20 cellular contexts compared by ENCODE assay signal in genomic region chr6:133436652-133437051, GRCh38.
DNase-seq lines count a peak whose midpoint lies in the region; ATAC-seq and TF ChIP-seq lines count a peak whose summit lies in the region.
"Had no signal": no experiment of that assay in that cellular context is flagged by ENCODE, and none has a peak within 500 bp of the region (broad histone marks: within the 10 kb centered on the region; RNA-seq: fewer than 3 reads in every experiment).

No MANE protein-coding gene starts in this region.

- no peak overlapping the region for H2AFZ ChIP-seq in PC-3 (ENCODE audit: low read length)

- no peaks in the 10 kb centered on the region for H3K9me2 ChIP-seq in PC-3 (replicated peaks; ENCODE audit: low read length)
- H3K9me2 ChIP-seq: SK-N-SH had no signal

- ATAC-seq in PC-3 = peak; percentile 56; the same call in 1 of the 2 replicates
- ATAC-seq in HG03565 (IDR thresholded peaks at IDR 0.05; ENCODE audit: unreplicated experiment) = no peak
- ATAC-seq in sciatic nerve = no peak
- ATAC-seq: Panc1 had no signal

- H3F3A ChIP-seq in PC-3 (ENCODE audit: low read length, unreplicated experiment) = no peaks in the 10 kb centered on the region

- H3K9me3 ChIP-seq in PC-3 (ENCODE audit: low read length) (no peaks in the 10 kb centered on the region), vagina (no peaks in the 10 kb centered on the region)
- H3K9me3 ChIP-seq: SK-N-SH had no signal

- no peaks in the 10 kb centered on the region for H3K36me3 ChIP-seq in PC-3 (ENCODE audit: low read depth, low read length)
- no peaks in the 10 kb centered on the region for H3K36me3 ChIP-seq in vagina

- TF ChIP-seq CTCF in PC-3 (conservative IDR thresholded peaks at IDR 0.05; ENCODE audit: low read depth, low read length) = no peak
- TF ChIP-seq CTCF in epithelial cell of esophagus (IDR thresholded peaks at IDR 0.05; ENCODE audit: insufficient read depth, low read depth, low read length, missing control alignments) = no peak
- no peak for TF ChIP-seq CTCF in vagina (IDR thresholded peaks at IDR 0.05)

- BruUV-seq in PC-3 (replicated peaks; lab: Mats Ljungman, UMichigan) = no TSS peak

- H3K27me3 ChIP-seq in PC-3 (ENCODE audit: low read length) = no peaks in the 10 kb centered on the region
- H3K27me3 ChIP-seq in vagina = no peaks in the 10 kb centered on the region

- H3K4me1 ChIP-seq in PC-3 (ENCODE audit: insufficient read depth, low read length) = peaks cover 7% of the 10 kb centered on the region
- no peaks in the 10 kb centered on the region for H3K4me1 ChIP-seq in vagina

- CTCF ChIA-PET in PC-3 (lab: Charles Lee) = no interaction called here

- H3K9ac ChIP-seq in PC-3 (ENCODE audit: low read length) = no peak overlapping the region
- H3K9ac ChIP-seq: SK-N-SH had no signal

- H3K27ac ChIP-seq in PC-3 (ENCODE audit: low read length) (no peak overlapping the region), vagina (no peak overlapping the region)

- no peak for TF ChIP-seq POLR2A in vagina (IDR thresholded peaks at IDR 0.05)

- H3K4me2 ChIP-seq in PC-3 (ENCODE audit: low read length) = no peak overlapping the region
- H3K4me2 ChIP-seq: SK-N-SH had no signal

- POLR2A ChIA-PET in PC-3 (lab: Charles Lee; ENCODE audit: unreplicated experiment) = no interaction called here

- DNase-seq in ELR (ENCODE audit: low read depth) (peak; percentile 19), PC-3 (peak; percentile 40), epithelial cell of esophagus (ENCODE audit: low read depth) (peak; percentile 2), renal cortical epithelial cell (ENCODE audit: low read depth) (peak; percentile 28), vagina (ENCODE audit: extremely low spot score in 2 of 2) (no peak), sciatic nerve (ENCODE audit: low spot score) (no peak), GOT3 (lab: John Stamatoyannopoulos, UW) (no peak)
- DNase-seq: Calu3; CD4-positive, CD25-positive, alpha-beta regulatory T cell; DMS79 treated with DMSO at 0.1 percent for 48 hours; KBM-7; NCI-H1048; NCI-H1436 treated with DMSO at 0.1 percent for 48 hours; NCI-H2029 treated with DMSO at 0.1 percent for 48 hours; NCI-H510A treated with DMSO at 0.1 percent for 48 hours; NCI-H82; Right ventricle myocardium superior; SK-N-SH had no signal

- H3K4me3 ChIP-seq in PC-3 (ENCODE audit: low read length) (no peak overlapping the region), epithelial cell of esophagus (ENCODE audit: low read length) (no peak overlapping the region), vagina (no peak overlapping the region)

- intact Hi-C loops in PC-3 (cut with micrococcal nuclease) (no loop called here), vagina (cut with DNase I) (no loop called here), sciatic nerve (cut with DNase I) (no loop called here)

- H3K79me2 ChIP-seq in PC-3 (ENCODE audit: low read length) = no peaks in the 10 kb centered on the region

- H4K20me1 ChIP-seq in PC-3 (ENCODE audit: low read length) = no peaks in the 10 kb centered on the region

Comparison
In these comparisons a context has a peak if more than half of its experiments do, and no peak if none do; other contexts are left out.
1. DNase-seq: peak in ELR (single experiment), PC-3 (single experiment), epithelial cell of esophagus (single experiment) and renal cortical epithelial cell (single experiment); none in vagina (0 of 2), sciatic nerve (single experiment) and GOT3 (single experiment).